8 cellular contexts compared by ENCODE assay signal in genomic region chr11:748007-748359, GRCh38. TPM values are rescaled to one million over a fixed set of nuclear protein-coding genes. Genes with fewer than 3 reads are reported as not detected.
DNase-seq lines count a peak whose midpoint lies in the region; ATAC-seq and TF ChIP-seq lines count a peak whose summit lies in the region.

No MANE protein-coding gene starts in this region.

- H3K9me3 ChIP-seq in NT2/D1 (ENCODE audit: insufficient read depth, low read length), result no peaks in the 10 kb centered on the region
- H3K9me3 ChIP-seq in effector memory CD4-positive, alpha-beta T cell (ENCODE audit: control insufficient read depth, low read length), result no peaks in the 10 kb centered on the region

- H3K4me1 ChIP-seq in NT2/D1 (ENCODE audit: insufficient read depth, insufficient read length), result peaks cover 2% of the 10 kb centered on the region
- H3K4me1 ChIP-seq in effector memory CD4-positive, alpha-beta T cell (ENCODE audit: control insufficient read depth, insufficient read depth, low read length, poor library complexity, severe bottlenecking), result peaks cover 14% of the 10 kb centered on the region

- no peak for TF ChIP-seq CTCF in AG09309 (IDR thresholded peaks at IDR 0.05; ENCODE audit: control insufficient read depth, insufficient read depth, low read depth, low read length, missing control alignments)

- H3K9ac ChIP-seq in NT2/D1 (ENCODE audit: insufficient read length, low read depth), result peak overlapping the region; percentile 82

- H3K36me3 ChIP-seq in NT2/D1 (ENCODE audit: insufficient read depth, insufficient read length, low read length), result peaks cover 19% of the 10 kb centered on the region
- H3K36me3 ChIP-seq in effector memory CD4-positive, alpha-beta T cell (ENCODE audit: control insufficient read depth, insufficient read depth, low read length), result peaks cover 3% of the 10 kb centered on the region

- H3K27ac ChIP-seq in effector memory CD4-positive, alpha-beta T cell (ENCODE audit: insufficient read depth, low read length, poor library complexity, severe bottlenecking), result peak overlapping the region; percentile 66

- H3K4me3 ChIP-seq in AG09309 (ENCODE audit: control insufficient read depth, low read depth, low read length), result peak overlapping the region; percentile 62
- H3K4me3 ChIP-seq in NT2/D1 (ENCODE audit: insufficient read length, low read depth), result peak overlapping the region; percentile 88
- H3K4me3 ChIP-seq in effector memory CD4-positive, alpha-beta T cell (ENCODE audit: insufficient read depth, low read depth, low read length, poor library complexity, severe bottlenecking), result peak overlapping the region; percentile 87

- ATAC-seq in GM19455 (IDR thresholded peaks at IDR 0.05; ENCODE audit: unreplicated experiment), result peak; percentile 21

- no peak for DNase-seq in AG09309 (ENCODE audit: low read depth)
- no peak for DNase-seq in NT2/D1 (ENCODE audit: low read depth, low spot score)
- no peak for DNase-seq in effector memory CD4-positive, alpha-beta T cell
- DNase-seq in myocyte (ENCODE audit: low read depth), result peak; percentile 34
- no peak for DNase-seq in central memory CD4-positive, alpha-beta T cell
- no peak for DNase-seq in H4 (ENCODE audit: low spot score)
- no peak for DNase-seq in stimulated activated CD4-positive, alpha-beta T cell treated with anti-CD3 and anti-CD28 coated beads, Interleukin-4, amount 100 ng/mL, for 4 hours

- H3K27me3 ChIP-seq in NT2/D1 (ENCODE audit: insufficient read depth, insufficient read length), result no peaks in the 10 kb centered on the region
- H3K27me3 ChIP-seq in effector memory CD4-positive, alpha-beta T cell (replicated peaks; ENCODE audit: control insufficient read depth, insufficient read depth, low read length, poor library complexity, severe bottlenecking), result no peaks in the 10 kb centered on the region

RNA-seq across cellular contexts. Expression of gene TALDO1, which starts 0.7 kb away (rescaled TPM):
- total RNA-seq in myocyte, result 118 and 155 TPM in 2 replicates
- polyA plus RNA-seq in myocyte (2012), result 245 TPM
- 600 and 603 TPM in 2 replicates for total RNA-seq in H4 (2014; rRNA removed; shearing (Covaris generic))

RNA-seq across cellular contexts. Expression of gene GATD1, which starts 29.3 kb away (rescaled TPM):
- total RNA-seq in myocyte, result 34.5 and 45.8 TPM in 2 replicates
- 49.6 TPM for polyA plus RNA-seq in myocyte (2012)
- 15.5 and 24.8 TPM in 2 replicates for total RNA-seq in H4 (2014; rRNA removed; shearing (Covaris generic))

RNA-seq across cellular contexts. Expression of gene CEND1, which starts 41.9 kb away (rescaled TPM):
- total RNA-seq in myocyte, result 0.53 and 0.94 TPM in 2 replicates
- 1.2 TPM for polyA plus RNA-seq in myocyte (2012)
- not detected in 2 replicates for total RNA-seq in H4 (2014; rRNA removed; shearing (Covaris generic))

RNA-seq across cellular contexts. Expression of gene EPS8L2, which starts 42.0 kb away (rescaled TPM):
- total RNA-seq in myocyte, result 20.4 and 26.5 TPM in 2 replicates
- 40.5 TPM for polyA plus RNA-seq in myocyte (2012)
- 0.12 TPM in 1 of 2 replicates, not detected in the other for total RNA-seq in H4 (2014; rRNA removed; shearing (Covaris generic))

RNA-seq across cellular contexts. Expression of gene SLC25A22, which starts 50.1 kb away (rescaled TPM):
- 8.0 and 15.5 TPM in 2 replicates for total RNA-seq in myocyte
- 13.6 TPM for polyA plus RNA-seq in myocyte (2012)
- 19.6 and 35.8 TPM in 2 replicates for total RNA-seq in H4 (2014; rRNA removed; shearing (Covaris generic))
